ENCODE assay signal across 27 cellular contexts in genomic region chr5:168624850-168625357, GRCh38. TPM values are rescaled to one million over a fixed set of nuclear protein-coding genes. Genes with fewer than 3 reads are reported as not detected.
DNase-seq lines count a peak whose midpoint lies in the region; ATAC-seq, FAIRE-seq and TF ChIP-seq lines count a peak whose summit lies in the region.
"Had no signal": no experiment of that assay in that cellular context is flagged by ENCODE, and none has a peak within 500 bp of the region (broad histone marks: within the 10 kb centered on the region; RNA-seq: fewer than 3 reads in every experiment).

No MANE protein-coding gene starts in this region.

- no peak for TF ChIP-seq POLR2A in GM12892 (IDR thresholded peaks at IDR 0.05; ENCODE audit: low read depth, low read length)

- no peaks in the 10 kb centered on the region for H4K20me1 ChIP-seq in hepatocyte (ENCODE audit: insufficient read depth, poor library complexity, severe bottlenecking)

- no peaks in the 10 kb centered on the region for H3K79me2 ChIP-seq in hepatocyte

- no peak overlapping the region for H3K27ac ChIP-seq in hepatocyte
- H3K27ac ChIP-seq: dorsolateral prefrontal cortex, KMS-11, tibial nerve had no signal

- no peaks in the 10 kb centered on the region for H3K36me3 ChIP-seq in hepatocyte (replicated peaks; ENCODE audit: insufficient read depth, low read depth)
- H3K36me3 ChIP-seq: tibial nerve had no signal

- H3K4me2 ChIP-seq in hepatocyte = no peak overlapping the region
- H3K4me2 ChIP-seq: KMS-11 had no signal

- no peak overlapping the region for H2AFZ ChIP-seq in hepatocyte

- FAIRE-seq in GM12892 (lab: Jason Lieb, UNC) = peak; percentile 44

- H3K9me3 ChIP-seq in hepatocyte (ENCODE audit: low read depth) = no peaks in the 10 kb centered on the region
- H3K9me3 ChIP-seq: mucosa of descending colon, tibial nerve had no signal

- H3K4me1 ChIP-seq in hepatocyte (ENCODE audit: insufficient read depth) = peaks cover 6% of the 10 kb centered on the region
- H3K4me1 ChIP-seq: tibial nerve had no signal

- peaks cover 2% of the 10 kb centered on the region for H3K9me2 ChIP-seq in hepatocyte (replicated peaks; ENCODE audit: insufficient read depth)

- DNase-seq in GM12892 (ENCODE audit: insufficient read length) (no peak), NOMO-1 (lab: John Stamatoyannopoulos, UW; ENCODE audit: unreplicated experiment in 2 of 2) (peak; percentile 32 to 79), amniotic epithelial cell (ENCODE audit: low read depth) (peak; percentile 46), iris pigment epithelial cell (ENCODE audit: low read depth) (peak; percentile 48), hepatocyte (ENCODE audit: low spot score) (no peak), NCI-H2227 (lab: John Stamatoyannopoulos, UW; ENCODE audit: unreplicated experiment) (no peak)
- no peak for DNase-seq in activated CD4-positive, alpha-beta T cell treated with anti-CD3 and anti-CD28 coated beads, Interleukin-2, amount 50 U/mL, for 1 hour
- DNase-seq: activated CD4-positive, alpha-beta T cell treated with anti-CD3 and anti-CD28 coated beads for 48 hours; activated gamma-delta T cell treated with Interleukin-2 at 50 U/mL for 16 hours; activated naive CD8-positive, alpha-beta T cell treated with anti-CD3 and anti-CD28 coated beads, Interleukin-2, amount 50 U/mL, for 24 hours; activated T-cell treated with anti-CD3 and anti-CD28 coated beads, Interleukin-2, amount 50 U/mL, for 4 hours; CD8-positive, alpha-beta memory T cell; cerebellar nuclear complex; DMS 273 treated with DMSO at 0.1 percent for 48 hours; dorsolateral prefrontal cortex; EL; H9; kidney glomerular epithelial cell; mucosa of descending colon; NCI-H1048; NCI-H187 treated with DMSO at 0.1 percent for 48 hours; NCI-H526 treated with DMSO at 0.1 percent for 48 hours had no signal

- 84% methylated on average over 3 of the region's 3 CpGs for WGBS in hepatocyte (ENCODE audit: low lambda C conversion rate, missing lambda C conversion rate)

- no peaks in the 10 kb centered on the region for H3K27me3 ChIP-seq in hepatocyte
- H3K27me3 ChIP-seq: tibial nerve had no signal

- H3K4me3 ChIP-seq in hepatocyte = no peak overlapping the region
- H3K4me3 ChIP-seq: dorsolateral prefrontal cortex, lung, mucosa of descending colon, tibial nerve had no signal

- ATAC-seq in GM19324 (IDR thresholded peaks at IDR 0.05; ENCODE audit: low FRiP score, unreplicated experiment) = no peak
- ATAC-seq: activated naive CD8-positive, alpha-beta T cell treated with anti-CD3 and anti-CD28 coated beads, Interleukin-2, amount 50 U/mL, for 24 hours; activated T-cell treated with anti-CD3 and anti-CD28 coated beads, Interleukin-2, amount 50 U/mL, for 4 hours; mucosa of descending colon; SK-N-SH treated with all-trans-retinoic acid at 6 μM for 48 hours had no signal

- no peak for TF ChIP-seq CTCF in hepatocyte (IDR thresholded peaks at IDR 0.05; ENCODE audit: poor library complexity)

RNA-seq across cellular contexts. Expression of gene PANK3, which starts 45.7 kb away (rescaled TPM):
- 22.3 TPM for polyA plus RNA-seq in GM12892 (2012; ENCODE audit: missing spikeins)
- 86.3 and 104 TPM in 2 replicates for total RNA-seq in hepatocyte
- polyA plus RNA-seq in hepatocyte = 15.4 and 25.8 TPM in 2 replicates

Comparison
In these comparisons a context has a peak if more than half of its experiments do, and no peak if none do; other contexts are left out.
1. DNase-seq: peak in NOMO-1 (2 of 2), amniotic epithelial cell (single experiment) and iris pigment epithelial cell (single experiment); none in GM12892 (single experiment), activated CD4-positive, alpha-beta T cell treated with anti-CD3 and anti-CD28 coated beads, Interleukin-2, amount 50 U/mL, for 1 hour (single experiment), hepatocyte (single experiment) and NCI-H2227 (single experiment).